Comparison of ENCODE assay signal across 1 cellular context in the genomic region with DNA sequence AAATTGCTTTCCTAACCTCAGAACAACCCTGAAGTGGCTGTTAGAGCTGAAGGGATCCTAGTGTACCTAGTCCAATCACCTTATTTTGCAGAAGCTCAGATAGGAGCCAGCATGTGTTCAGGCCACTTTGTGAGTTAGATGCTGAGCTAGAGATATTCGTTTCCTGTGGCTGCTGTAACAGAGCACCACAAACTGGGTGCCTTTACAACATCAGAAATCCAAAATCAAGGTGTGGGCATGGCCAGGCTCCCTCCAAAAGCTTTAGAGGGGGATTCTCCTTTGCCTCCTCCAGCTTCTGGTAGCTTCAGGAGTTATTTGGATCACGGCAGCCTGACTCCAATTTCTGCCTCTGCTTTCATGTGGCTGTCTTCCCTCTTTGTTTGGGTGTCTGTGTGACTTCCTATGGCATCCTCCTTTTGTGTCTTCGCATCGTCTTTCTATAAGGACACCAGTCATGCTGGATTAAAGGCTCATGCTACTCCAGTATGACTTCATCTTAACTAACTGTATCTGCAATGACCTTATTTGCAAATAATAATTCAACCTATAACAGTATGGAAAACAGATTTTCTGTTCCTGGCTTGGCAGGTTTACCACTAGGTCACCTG.
TF ChIP-seq lines count a peak whose summit lies in the region.

No MANE protein-coding gene starts in this region.

TF ChIP-seq in GM23338, 12 proteins besides CTCF, POLR2A, EP300 and RAD21:
- TF ChIP-seq ZNF114 (CRISPR knock-in tag; IDR thresholded peaks at IDR 0.05) = no peak
- TF ChIP-seq CREB1 (CRISPR knock-in tag; IDR thresholded peaks at IDR 0.05; ENCODE audit: low read depth) = no peak
- TF ChIP-seq STAT1 (IDR thresholded peaks at IDR 0.05; ENCODE audit: unreplicated experiment) = no peak
- no peak for TF ChIP-seq POLR2AphosphoS5 (IDR thresholded peaks at IDR 0.05; ENCODE audit: low read depth)
- TF ChIP-seq, protein P1, sequence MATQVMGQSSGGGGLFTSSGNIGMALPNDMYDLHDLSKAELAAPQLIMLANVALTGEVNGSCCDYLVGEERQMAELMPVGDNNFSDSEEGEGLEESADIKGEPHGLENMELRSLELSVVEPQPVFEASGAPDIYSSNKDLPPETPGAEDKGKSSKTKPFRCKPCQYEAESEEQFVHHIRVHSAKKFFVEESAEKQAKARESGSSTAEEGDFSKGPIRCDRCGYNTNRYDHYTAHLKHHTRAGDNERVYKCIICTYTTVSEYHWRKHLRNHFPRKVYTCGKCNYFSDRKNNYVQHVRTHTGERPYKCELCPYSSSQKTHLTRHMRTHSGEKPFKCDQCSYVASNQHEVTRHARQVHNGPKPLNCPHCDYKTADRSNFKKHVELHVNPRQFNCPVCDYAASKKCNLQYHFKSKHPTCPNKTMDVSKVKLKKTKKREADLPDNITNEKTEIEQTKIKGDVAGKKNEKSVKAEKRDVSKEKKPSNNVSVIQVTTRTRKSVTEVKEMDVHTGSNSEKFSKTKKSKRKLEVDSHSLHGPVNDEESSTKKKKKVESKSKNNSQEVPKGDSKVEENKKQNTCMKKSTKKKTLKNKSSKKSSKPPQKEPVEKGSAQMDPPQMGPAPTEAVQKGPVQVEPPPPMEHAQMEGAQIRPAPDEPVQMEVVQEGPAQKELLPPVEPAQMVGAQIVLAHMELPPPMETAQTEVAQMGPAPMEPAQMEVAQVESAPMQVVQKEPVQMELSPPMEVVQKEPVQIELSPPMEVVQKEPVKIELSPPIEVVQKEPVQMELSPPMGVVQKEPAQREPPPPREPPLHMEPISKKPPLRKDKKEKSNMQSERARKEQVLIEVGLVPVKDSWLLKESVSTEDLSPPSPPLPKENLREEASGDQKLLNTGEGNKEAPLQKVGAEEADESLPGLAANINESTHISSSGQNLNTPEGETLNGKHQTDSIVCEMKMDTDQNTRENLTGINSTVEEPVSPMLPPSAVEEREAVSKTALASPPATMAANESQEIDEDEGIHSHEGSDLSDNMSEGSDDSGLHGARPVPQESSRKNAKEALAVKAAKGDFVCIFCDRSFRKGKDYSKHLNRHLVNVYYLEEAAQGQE (IDR thresholded peaks at IDR 0.05; ENCODE audit: unreplicated experiment) = no peak
- TF ChIP-seq NANOG (IDR thresholded peaks at IDR 0.05; ENCODE audit: borderline replicate concordance) = no peak
- TF ChIP-seq EZH2phosphoT487 (IDR thresholded peaks at IDR 0.05; ENCODE audit: unreplicated experiment) = no peak
- no peak for TF ChIP-seq JUNB (IDR thresholded peaks at IDR 0.05; ENCODE audit: unreplicated experiment)
- TF ChIP-seq, protein P2, sequence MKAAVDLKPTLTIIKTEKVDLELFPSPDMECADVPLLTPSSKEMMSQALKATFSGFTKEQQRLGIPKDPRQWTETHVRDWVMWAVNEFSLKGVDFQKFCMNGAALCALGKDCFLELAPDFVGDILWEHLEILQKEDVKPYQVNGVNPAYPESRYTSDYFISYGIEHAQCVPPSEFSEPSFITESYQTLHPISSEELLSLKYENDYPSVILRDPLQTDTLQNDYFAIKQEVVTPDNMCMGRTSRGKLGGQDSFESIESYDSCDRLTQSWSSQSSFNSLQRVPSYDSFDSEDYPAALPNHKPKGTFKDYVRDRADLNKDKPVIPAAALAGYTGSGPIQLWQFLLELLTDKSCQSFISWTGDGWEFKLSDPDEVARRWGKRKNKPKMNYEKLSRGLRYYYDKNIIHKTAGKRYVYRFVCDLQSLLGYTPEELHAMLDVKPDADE (IDR thresholded peaks at IDR 0.05) = no peak
- TF ChIP-seq, protein P3, sequence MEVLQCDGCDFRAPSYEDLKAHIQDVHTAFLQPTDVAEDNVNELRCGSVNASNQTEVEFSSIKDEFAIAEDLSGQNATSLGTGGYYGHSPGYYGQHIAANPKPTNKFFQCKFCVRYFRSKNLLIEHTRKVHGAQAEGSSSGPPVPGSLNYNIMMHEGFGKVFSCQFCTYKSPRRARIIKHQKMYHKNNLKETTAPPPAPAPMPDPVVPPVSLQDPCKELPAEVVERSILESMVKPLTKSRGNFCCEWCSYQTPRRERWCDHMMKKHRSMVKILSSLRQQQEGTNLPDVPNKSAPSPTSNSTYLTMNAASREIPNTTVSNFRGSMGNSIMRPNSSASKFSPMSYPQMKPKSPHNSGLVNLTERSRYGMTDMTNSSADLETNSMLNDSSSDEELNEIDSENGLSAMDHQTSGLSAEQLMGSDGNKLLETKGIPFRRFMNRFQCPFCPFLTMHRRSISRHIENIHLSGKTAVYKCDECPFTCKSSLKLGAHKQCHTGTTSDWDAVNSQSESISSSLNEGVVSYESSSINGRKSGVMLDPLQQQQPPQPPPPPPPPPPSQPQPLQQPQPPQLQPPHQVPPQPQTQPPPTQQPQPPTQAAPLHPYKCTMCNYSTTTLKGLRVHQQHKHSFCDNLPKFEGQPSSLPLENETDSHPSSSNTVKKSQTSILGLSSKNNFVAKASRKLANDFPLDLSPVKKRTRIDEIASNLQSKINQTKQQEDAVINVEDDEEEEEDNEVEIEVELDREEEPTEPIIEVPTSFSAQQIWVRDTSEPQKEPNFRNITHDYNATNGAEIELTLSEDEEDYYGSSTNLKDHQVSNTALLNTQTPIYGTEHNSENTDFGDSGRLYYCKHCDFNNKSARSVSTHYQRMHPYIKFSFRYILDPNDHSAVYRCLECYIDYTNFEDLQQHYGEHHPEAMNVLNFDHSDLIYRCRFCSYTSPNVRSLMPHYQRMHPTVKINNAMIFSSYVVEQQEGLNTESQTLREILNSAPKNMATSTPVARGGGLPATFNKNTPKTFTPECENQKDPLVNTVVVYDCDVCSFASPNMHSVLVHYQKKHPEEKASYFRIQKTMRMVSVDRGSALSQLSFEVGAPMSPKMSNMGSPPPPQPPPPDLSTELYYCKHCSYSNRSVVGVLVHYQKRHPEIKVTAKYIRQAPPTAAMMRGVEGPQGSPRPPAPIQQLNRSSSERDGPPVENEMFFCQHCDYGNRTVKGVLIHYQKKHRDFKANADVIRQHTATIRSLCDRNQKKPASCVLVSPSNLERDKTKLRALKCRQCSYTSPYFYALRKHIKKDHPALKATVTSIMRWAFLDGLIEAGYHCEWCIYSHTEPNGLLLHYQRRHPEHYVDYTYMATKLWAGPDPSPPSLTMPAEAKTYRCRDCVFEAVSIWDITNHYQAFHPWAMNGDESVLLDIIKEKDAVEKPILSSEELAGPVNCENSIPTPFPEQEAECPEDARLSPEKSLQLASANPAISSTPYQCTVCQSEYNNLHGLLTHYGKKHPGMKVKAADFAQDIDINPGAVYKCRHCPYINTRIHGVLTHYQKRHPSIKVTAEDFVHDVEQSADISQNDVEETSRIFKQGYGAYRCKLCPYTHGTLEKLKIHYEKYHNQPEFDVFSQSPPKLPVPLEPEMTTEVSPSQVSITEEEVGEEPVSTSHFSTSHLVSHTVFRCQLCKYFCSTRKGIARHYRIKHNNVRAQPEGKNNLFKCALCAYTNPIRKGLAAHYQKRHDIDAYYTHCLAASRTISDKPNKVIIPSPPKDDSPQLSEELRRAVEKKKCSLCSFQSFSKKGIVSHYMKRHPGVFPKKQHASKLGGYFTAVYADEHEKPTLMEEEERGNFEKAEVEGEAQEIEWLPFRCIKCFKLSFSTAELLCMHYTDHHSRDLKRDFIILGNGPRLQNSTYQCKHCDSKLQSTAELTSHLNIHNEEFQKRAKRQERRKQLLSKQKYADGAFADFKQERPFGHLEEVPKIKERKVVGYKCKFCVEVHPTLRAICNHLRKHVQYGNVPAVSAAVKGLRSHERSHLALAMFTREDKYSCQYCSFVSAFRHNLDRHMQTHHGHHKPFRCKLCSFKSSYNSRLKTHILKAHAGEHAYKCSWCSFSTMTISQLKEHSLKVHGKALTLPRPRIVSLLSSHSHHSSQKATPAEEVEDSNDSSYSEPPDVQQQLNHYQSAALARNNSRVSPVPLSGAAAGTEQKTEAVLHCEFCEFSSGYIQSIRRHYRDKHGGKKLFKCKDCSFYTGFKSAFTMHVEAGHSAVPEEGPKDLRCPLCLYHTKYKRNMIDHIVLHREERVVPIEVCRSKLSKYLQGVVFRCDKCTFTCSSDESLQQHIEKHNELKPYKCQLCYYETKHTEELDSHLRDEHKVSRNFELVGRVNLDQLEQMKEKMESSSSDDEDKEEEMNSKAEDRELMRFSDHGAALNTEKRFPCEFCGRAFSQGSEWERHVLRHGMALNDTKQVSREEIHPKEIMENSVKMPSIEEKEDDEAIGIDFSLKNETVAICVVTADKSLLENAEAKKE (CRISPR knock-in tag; IDR thresholded peaks at IDR 0.05) = no peak
- TF ChIP-seq EZH2 (IDR thresholded peaks at IDR 0.05; ENCODE audit: low read depth, unreplicated experiment) = no peak
- no peak for TF ChIP-seq ZNF331 (CRISPR knock-in tag; IDR thresholded peaks at IDR 0.05; ENCODE audit: low read depth)
